ENCODE assay signal across 10 cellular contexts in genomic region chr17:32275060-32276042, GRCh38. TPM values are rescaled to one million over a fixed set of nuclear protein-coding genes. Genes with fewer than 3 reads are reported as not detected.
A peak's percentile ranks its signal among the peaks of the same experiment; 100 is the strongest.
DNase-seq lines count a peak whose midpoint lies in the region; ATAC-seq and TF ChIP-seq lines count a peak whose summit lies in the region.
"Had no signal": no experiment of that assay in that cellular context is flagged by ENCODE, and none has a peak within 500 bp of the region (broad histone marks: within the 10 kb centered on the region; RNA-seq: fewer than 3 reads in every experiment).

No MANE protein-coding gene starts in this region.

- H3K79me2 ChIP-seq in PC-9 (ENCODE audit: low read depth): no peaks in the 10 kb centered on the region
- no peaks in the 10 kb centered on the region for H3K79me2 ChIP-seq in MM.1S (ENCODE audit: low read length)

- no peak overlapping the region for H3K4me3 ChIP-seq in PC-9
- no peak overlapping the region for H3K4me3 ChIP-seq in MM.1S (ENCODE audit: low read length)
- H3K4me3 ChIP-seq: ascending aorta had no signal

- peak; percentile 26 to 33 for DNase-seq in activated T-cell treated with anti-CD3 and anti-CD28 coated beads, Interleukin-2, amount 50 U/mL, for 48 hours
- no peak for DNase-seq in activated T-cell treated with anti-CD3 and anti-CD28 coated beads, Interleukin-2, amount 50 U/mL, for 4 hours
- DNase-seq in PC-9 (peak; percentile 44 to 48), fibroblast of the conjunctiva (ENCODE audit: low read depth) (peak; percentile 42), MM.1S (no peak)
- DNase-seq in stimulated activated CD4-positive, alpha-beta T cell treated with anti-CD3 and anti-CD28 coated beads, Interleukin-2, amount 100 ng/mL, for 48 hours: no peak
- DNase-seq: Karpas-422 had no signal

- peaks cover 4% of the 10 kb centered on the region; the same call in 1 of the 2 replicates for H3K27me3 ChIP-seq in PC-9 (ENCODE audit: insufficient read depth, low read depth)
- no peaks in the 10 kb centered on the region for H3K27me3 ChIP-seq in MM.1S (replicated peaks; ENCODE audit: insufficient read depth, low read length)
- H3K27me3 ChIP-seq: ascending aorta had no signal

- H3K9me3 ChIP-seq in PC-9 (ENCODE audit: insufficient read depth, low read depth) (no peaks in the 10 kb centered on the region), MM.1S (replicated peaks; ENCODE audit: insufficient read depth, low read length) (no peaks in the 10 kb centered on the region)
- H3K9me3 ChIP-seq: ascending aorta had no signal

- H3K4me3 Mint-ChIP-seq in activated T-cell treated with anti-CD3 and anti-CD28 coated beads, Interleukin-2, amount 50 U/mL, for 4 hours: no peak overlapping the region
- H3K4me3 Mint-ChIP-seq in stimulated activated memory B cell treated with anti-CD40 and anti-IgM and Interleukin-4, amounts not matched to agents 10 μg/mL and 1 μg/mL and 100 μg/mL, for 72 hours: no peak overlapping the region

- no peak overlapping the region for H2AFZ ChIP-seq in PC-9
- no peak overlapping the region for H2AFZ ChIP-seq in MM.1S (ENCODE audit: low read length)

- H3F3A ChIP-seq in PC-9 (ENCODE audit: insufficient read depth, low read depth) (no peaks in the 10 kb centered on the region), MM.1S (ENCODE audit: insufficient read depth, low read length) (no peaks in the 10 kb centered on the region)

- CTCF ChIA-PET in PC-9 (lab: Charles Lee): no interaction called here

- H3K9ac ChIP-seq in MM.1S (ENCODE audit: low read length): no peak overlapping the region

- no peaks in the 10 kb centered on the region for H3K4me1 ChIP-seq in PC-9 (replicated peaks; ENCODE audit: insufficient read depth)
- no peaks in the 10 kb centered on the region for H3K4me1 ChIP-seq in MM.1S (ENCODE audit: low read length)
- H3K4me1 ChIP-seq: ascending aorta had no signal

- ATAC-seq in activated T-cell treated with anti-CD3 and anti-CD28 coated beads, Interleukin-2, amount 50 U/mL, for 4 hours: no peak
- ATAC-seq in stimulated activated memory B cell treated with anti-CD40 and anti-IgM and Interleukin-4, amounts not matched to agents 10 μg/mL and 1 μg/mL and 100 μg/mL, for 72 hours: peak; percentile 20
- no peak for ATAC-seq in GM19023 (IDR thresholded peaks at IDR 0.05; ENCODE audit: unreplicated experiment)

- no peaks in the 10 kb centered on the region for H3K4me1 Mint-ChIP-seq in activated T-cell treated with anti-CD3 and anti-CD28 coated beads, Interleukin-2, amount 50 U/mL, for 4 hours (ENCODE audit: low read depth)
- peaks cover 19% of the 10 kb centered on the region for H3K4me1 Mint-ChIP-seq in stimulated activated memory B cell treated with anti-CD40 and anti-IgM and Interleukin-4, amounts not matched to agents 10 μg/mL and 1 μg/mL and 100 μg/mL, for 72 hours

- POLR2A ChIA-PET in PC-9 (lab: Charles Lee; ENCODE audit: unreplicated experiment): no interaction called here

- H3K27ac Mint-ChIP-seq in stimulated activated memory B cell treated with anti-CD40 and anti-IgM and Interleukin-4, amounts not matched to agents 10 μg/mL and 1 μg/mL and 100 μg/mL, for 72 hours: no peak overlapping the region

- no peaks in the 10 kb centered on the region for H3K9me2 ChIP-seq in PC-9 (ENCODE audit: insufficient read depth)
- no peaks in the 10 kb centered on the region for H3K9me2 ChIP-seq in MM.1S (replicated peaks; ENCODE audit: insufficient read depth, low read length)

- intact Hi-C loops in PC-9 (cut with micrococcal nuclease; ENCODE audit: unreplicated experiment): no loop called here

- TF ChIP-seq CTCF in PC-9 (conservative IDR thresholded peaks at IDR 0.05) (no peak), MM.1S (IDR thresholded peaks at IDR 0.05; ENCODE audit: low read length) (no peak)

- no peaks in the 10 kb centered on the region for H3K9me3 Mint-ChIP-seq in activated T-cell treated with anti-CD3 and anti-CD28 coated beads, Interleukin-2, amount 50 U/mL, for 4 hours
- H3K9me3 Mint-ChIP-seq in stimulated activated memory B cell treated with anti-CD40 and anti-IgM and Interleukin-4, amounts not matched to agents 10 μg/mL and 1 μg/mL and 100 μg/mL, for 72 hours: no peaks in the 10 kb centered on the region

- peaks cover 29% of the 10 kb centered on the region for H3K27me3 Mint-ChIP-seq in activated T-cell treated with anti-CD3 and anti-CD28 coated beads, Interleukin-2, amount 50 U/mL, for 4 hours (ENCODE audit: low read depth)
- H3K27me3 Mint-ChIP-seq in stimulated activated memory B cell treated with anti-CD40 and anti-IgM and Interleukin-4, amounts not matched to agents 10 μg/mL and 1 μg/mL and 100 μg/mL, for 72 hours: peaks cover 67% of the 10 kb centered on the region

- no TSS peak for BruUV-seq in PC-9 (replicated peaks; lab: Mats Ljungman, UMichigan)

- no peaks in the 10 kb centered on the region for H3K36me3 Mint-ChIP-seq in activated T-cell treated with anti-CD3 and anti-CD28 coated beads, Interleukin-2, amount 50 U/mL, for 4 hours (ENCODE audit: insufficient read depth)
- H3K36me3 Mint-ChIP-seq in stimulated activated memory B cell treated with anti-CD40 and anti-IgM and Interleukin-4, amounts not matched to agents 10 μg/mL and 1 μg/mL and 100 μg/mL, for 72 hours: no peaks in the 10 kb centered on the region

- H4K20me1 ChIP-seq in PC-9 (ENCODE audit: insufficient read depth): no peaks in the 10 kb centered on the region
- no peaks in the 10 kb centered on the region for H4K20me1 ChIP-seq in MM.1S (ENCODE audit: insufficient read depth, low read length)

- H3K4me2 ChIP-seq in PC-9 (no peak overlapping the region), MM.1S (ENCODE audit: low read depth, low read length) (no peak overlapping the region)

- H3K27ac ChIP-seq in PC-9 (no peak overlapping the region), MM.1S (ENCODE audit: low read length) (no peak overlapping the region)
- H3K27ac ChIP-seq: ascending aorta had no signal

- no peaks in the 10 kb centered on the region for H3K36me3 ChIP-seq in PC-9 (ENCODE audit: low read depth)
- H3K36me3 ChIP-seq in MM.1S (replicated peaks; ENCODE audit: insufficient read depth, low read length): no peaks in the 10 kb centered on the region
- H3K36me3 ChIP-seq: ascending aorta had no signal

RNA-seq across cellular contexts. Expression of gene RHBDL3, which starts 9.7 kb away (rescaled TPM):
- total RNA-seq in activated T-cell treated with anti-CD3 and anti-CD28 coated beads, Interleukin-2, amount 50 U/mL, for 4 hours: under 1 TPM; 0.11 to 0.20 (median 0.16) TPM
- 0.25 TPM in 1 of 2 replicates, not detected in the other for total RNA-seq in PC-9 (2021)
- total RNA-seq: ascending aorta had no signal

Comparison
In these comparisons a context has a peak if more than half of its experiments do, and no peak if none do; other contexts are left out.
1. DNase-seq: peak in activated T-cell treated with anti-CD3 and anti-CD28 coated beads, Interleukin-2, amount 50 U/mL, for 48 hours (2 of 2), PC-9 (2 of 2) and fibroblast of the conjunctiva (single experiment); none in activated T-cell treated with anti-CD3 and anti-CD28 coated beads, Interleukin-2, amount 50 U/mL, for 4 hours (single experiment), stimulated activated CD4-positive, alpha-beta T cell treated with anti-CD3 and anti-CD28 coated beads, Interleukin-2, amount 100 ng/mL, for 48 hours (0 of 2) and MM.1S (single experiment).